ENCODE assay signal across 10 cellular contexts in genomic region chr1:184191181-184191601, GRCh38.
DNase-seq lines count a peak whose midpoint lies in the region; ATAC-seq and TF ChIP-seq lines count a peak whose summit lies in the region.
"Had no signal": no experiment of that assay in that cellular context is flagged by ENCODE, and none has a peak within 500 bp of the region (broad histone marks: within the 10 kb centered on the region; RNA-seq: fewer than 3 reads in every experiment).

No MANE protein-coding gene starts in this region.

- H3K9me2 ChIP-seq in GM23248 (ENCODE audit: insufficient read depth): no peaks in the 10 kb centered on the region

- no peaks in the 10 kb centered on the region for H4K20me1 ChIP-seq in GM23248 (ENCODE audit: insufficient read depth)

- no peaks in the 10 kb centered on the region for H3K79me2 ChIP-seq in GM23248 (ENCODE audit: insufficient read depth)

- in situ Hi-C loops in GM23248 (cut with MboI) (no loop called here), astrocyte of the spinal cord (cut with HindIII; ENCODE audit: low sequenced_read_pairs) (no loop called here)

- no peak overlapping the region for H2AFZ ChIP-seq in GM23248

- peak overlapping the region; percentile 38 for H3K4me2 ChIP-seq in GM23248 (ENCODE audit: unreplicated experiment)

- H3F3A ChIP-seq in GM23248 (ENCODE audit: insufficient read depth): peaks cover 15% of the 10 kb centered on the region; the same call in 1 of the 2 replicates

- TF ChIP-seq CTCF in astrocyte of the spinal cord (IDR thresholded peaks at IDR 0.05; ENCODE audit: low read depth, low read length): no peak

- ATAC-seq in GM18858 (IDR thresholded peaks at IDR 0.05; ENCODE audit: unreplicated experiment) (no peak), HG03378 (IDR thresholded peaks at IDR 0.05; ENCODE audit: unreplicated experiment) (no peak)

- no peaks in the 10 kb centered on the region for H3K27me3 ChIP-seq in GM23248 (replicated peaks; ENCODE audit: insufficient read depth)

- peak overlapping the region; percentile 39 for H3K27ac ChIP-seq in GM23248

- DNase-seq in GM23248: peak; percentile 96
- DNase-seq in astrocyte of the spinal cord (ENCODE audit: low read depth, low spot score): peak; percentile 88
- DNase-seq in hippocampal formation (lab: John Stamatoyannopoulos, UW): peak; percentile 7 to 46
- DNase-seq in skeletal muscle cell (ENCODE audit: low read depth): peak; percentile 79
- no peak for DNase-seq in NCI-H2196 (lab: John Stamatoyannopoulos, UW; ENCODE audit: unreplicated experiment)
- no peak for DNase-seq in GF-D8 (lab: John Stamatoyannopoulos, UW)
- DNase-seq: activated naive CD4-positive, alpha-beta T cell treated with anti-CD3 and anti-CD28 coated beads for 36 hours; KBM-7 had no signal

- H3K4me1 ChIP-seq in GM23248 (ENCODE audit: insufficient read depth): peaks cover 22% of the 10 kb centered on the region

- no peaks in the 10 kb centered on the region for H3K36me3 ChIP-seq in GM23248 (ENCODE audit: low read depth)

- peak overlapping the region; percentile 34; the same call in 1 of the 2 replicates for H3K9ac ChIP-seq in GM23248

- H3K4me3 ChIP-seq in GM23248 (no peak overlapping the region), astrocyte of the spinal cord (ENCODE audit: low read depth, low read length) (no peak overlapping the region), skeletal muscle cell (ENCODE audit: low read depth, low read length) (no peak overlapping the region)

- 12 to 17% methylated on average over 10 to 11 of the region's 11 CpGs for WGBS in GM23248 (ENCODE audit: low coverage in 1 of 2, low lambda C conversion rate in 2 of 2, missing lambda C conversion rate in 2 of 2), 2 experiments

- H3K9me3 ChIP-seq in GM23248 (ENCODE audit: low read depth): no peaks in the 10 kb centered on the region

Comparison
In these comparisons a context has a peak if more than half of its experiments do, and no peak if none do; other contexts are left out.
1. DNase-seq: peak in GM23248 (single experiment), astrocyte of the spinal cord (single experiment), hippocampal formation (2 of 2) and skeletal muscle cell (single experiment); none in NCI-H2196 (single experiment) and GF-D8 (single experiment).